ENCODE assay signal across 20 cellular contexts in genomic region chr10:30019468-30019867, GRCh38. TPM values are rescaled to one million over a fixed set of nuclear protein-coding genes. Genes with fewer than 3 reads are reported as not detected.
DNase-seq lines count a peak whose midpoint lies in the region; ATAC-seq and TF ChIP-seq lines count a peak whose summit lies in the region.
"Had no signal": no experiment of that assay in that cellular context is flagged by ENCODE, and none has a peak within 500 bp of the region (broad histone marks: within the 10 kb centered on the region; RNA-seq: fewer than 3 reads in every experiment).

No MANE protein-coding gene starts in this region.

- peaks cover 2% of the 10 kb centered on the region for H3K27me3 Mint-ChIP-seq in T-helper 2 cell treated with Interferon-gamma antibody and Interleukin-4, amounts not matched to agents 5 μg/mL and 100 μg/mL, for 36 hours (ENCODE audit: low read depth)
- peaks cover 83% of the 10 kb centered on the region for H3K27me3 Mint-ChIP-seq in activated T-cell treated with anti-CD3 and anti-CD28 coated beads, Interleukin-2, amount 50 U/mL, for 72 hours (ENCODE audit: low read depth)
- peaks cover 85% of the 10 kb centered on the region for H3K27me3 Mint-ChIP-seq in activated T-cell treated with anti-CD3 and anti-CD28 coated beads, Interleukin-2, amount 50 U/mL, for 24 hours
- no peaks in the 10 kb centered on the region for H3K27me3 Mint-ChIP-seq in mesothelial cell of epicardium (ENCODE audit: low read depth)
- peaks cover 9 to 24% of the 10 kb centered on the region in 2 donors for H3K27me3 Mint-ChIP-seq in stimulated activated naive B cell treated with anti-CD40 and anti-IgM and Interleukin-4, amounts not matched to agents 10 μg/mL and 1 μg/mL and 100 μg/mL, for 72 hours

- peaks cover 56% of the 10 kb centered on the region for H3K4me1 Mint-ChIP-seq in T-helper 2 cell treated with Interferon-gamma antibody and Interleukin-4, amounts not matched to agents 5 μg/mL and 100 μg/mL, for 36 hours (ENCODE audit: low read depth)
- H3K4me1 Mint-ChIP-seq in activated T-cell treated with anti-CD3 and anti-CD28 coated beads, Interleukin-2, amount 50 U/mL, for 72 hours (ENCODE audit: low read depth) = peaks cover 10% of the 10 kb centered on the region
- peaks cover 10% of the 10 kb centered on the region for H3K4me1 Mint-ChIP-seq in activated T-cell treated with anti-CD3 and anti-CD28 coated beads, Interleukin-2, amount 50 U/mL, for 24 hours (ENCODE audit: low read depth)
- peaks cover 37% of the 10 kb centered on the region for H3K4me1 Mint-ChIP-seq in mesothelial cell of epicardium
- peaks cover 0 to 3% of the 10 kb centered on the region in 2 donors for H3K4me1 Mint-ChIP-seq in stimulated activated naive B cell treated with anti-CD40 and anti-IgM and Interleukin-4, amounts not matched to agents 10 μg/mL and 1 μg/mL and 100 μg/mL, for 72 hours
- H3K4me1 Mint-ChIP-seq: B cell had no signal

- peaks cover 26% of the 10 kb centered on the region for H3K36me3 Mint-ChIP-seq in T-helper 2 cell treated with Interferon-gamma antibody and Interleukin-4, amounts not matched to agents 5 μg/mL and 100 μg/mL, for 36 hours (ENCODE audit: low read depth)
- H3K36me3 Mint-ChIP-seq in activated T-cell treated with anti-CD3 and anti-CD28 coated beads, Interleukin-2, amount 50 U/mL, for 72 hours (ENCODE audit: insufficient read depth in 2 of 2) = peaks cover 0 to 1% of the 10 kb centered on the region in 2 donors
- no peaks in the 10 kb centered on the region for H3K36me3 Mint-ChIP-seq in activated T-cell treated with anti-CD3 and anti-CD28 coated beads, Interleukin-2, amount 50 U/mL, for 24 hours (ENCODE audit: low read depth)
- peaks cover 16% of the 10 kb centered on the region for H3K36me3 Mint-ChIP-seq in mesothelial cell of epicardium
- H3K36me3 Mint-ChIP-seq in stimulated activated naive B cell treated with anti-CD40 and anti-IgM and Interleukin-4, amounts not matched to agents 10 μg/mL and 1 μg/mL and 100 μg/mL, for 72 hours = no peaks in the 10 kb centered on the region
- H3K36me3 Mint-ChIP-seq: CD4-positive, CD25-positive, alpha-beta regulatory T cell; CD8-positive, alpha-beta T cell had no signal

- ATAC-seq in activated T-cell treated with anti-CD3 and anti-CD28 coated beads, Interleukin-2, amount 50 U/mL, for 72 hours (replicated peaks in 1 of 2) = peak; percentile 41 to 65
- ATAC-seq in stimulated activated naive B cell treated with anti-CD40 and anti-IgM and Interleukin-4, amounts not matched to agents 10 μg/mL and 1 μg/mL and 100 μg/mL, for 72 hours (replicated peaks) = peak; percentile 56 to 80
- ATAC-seq: CD8-positive, alpha-beta T cell had no signal

- H3K27ac Mint-ChIP-seq in T-helper 2 cell treated with Interferon-gamma antibody and Interleukin-4, amounts not matched to agents 5 μg/mL and 100 μg/mL, for 36 hours = peak overlapping the region; percentile 6
- peak overlapping the region; percentile 67 for H3K27ac Mint-ChIP-seq in activated T-cell treated with anti-CD3 and anti-CD28 coated beads, Interleukin-2, amount 50 U/mL, for 72 hours
- H3K27ac Mint-ChIP-seq in activated T-cell treated with anti-CD3 and anti-CD28 coated beads, Interleukin-2, amount 50 U/mL, for 24 hours = no peak overlapping the region
- peak overlapping the region; percentile 14 for H3K27ac Mint-ChIP-seq in mesothelial cell of epicardium
- no peak overlapping the region for H3K27ac Mint-ChIP-seq in stimulated activated naive B cell treated with anti-CD40 and anti-IgM and Interleukin-4, amounts not matched to agents 10 μg/mL and 1 μg/mL and 100 μg/mL, for 72 hours
- H3K27ac Mint-ChIP-seq: B cell; CD4-positive, CD25-positive, alpha-beta regulatory T cell; CD8-positive, alpha-beta T cell; HFFc6 had no signal

- H3K27me3 ChIP-seq in brain microvascular endothelial cell (replicated peaks) = no peaks in the 10 kb centered on the region
- H3K27me3 ChIP-seq: BLaER1 had no signal

- no peak overlapping the region for H3K27ac ChIP-seq in brain microvascular endothelial cell
- H3K27ac ChIP-seq: 22Rv1, BLaER1, C4-2B had no signal

- H3K9me3 Mint-ChIP-seq in T-helper 2 cell treated with Interferon-gamma antibody and Interleukin-4, amounts not matched to agents 5 μg/mL and 100 μg/mL, for 36 hours = no peaks in the 10 kb centered on the region
- no peaks in the 10 kb centered on the region for H3K9me3 Mint-ChIP-seq in activated T-cell treated with anti-CD3 and anti-CD28 coated beads, Interleukin-2, amount 50 U/mL, for 72 hours
- H3K9me3 Mint-ChIP-seq in activated T-cell treated with anti-CD3 and anti-CD28 coated beads, Interleukin-2, amount 50 U/mL, for 24 hours = no peaks in the 10 kb centered on the region
- no peaks in the 10 kb centered on the region for H3K9me3 Mint-ChIP-seq in mesothelial cell of epicardium
- H3K9me3 Mint-ChIP-seq in stimulated activated naive B cell treated with anti-CD40 and anti-IgM and Interleukin-4, amounts not matched to agents 10 μg/mL and 1 μg/mL and 100 μg/mL, for 72 hours = no peaks in the 10 kb centered on the region
- H3K9me3 Mint-ChIP-seq: CD8-positive, alpha-beta T cell; HFFc6 had no signal

- H3K36me3 ChIP-seq in brain microvascular endothelial cell (replicated peaks) = no peaks in the 10 kb centered on the region
- H3K36me3 ChIP-seq: BLaER1, HAP-1 had no signal

- no peak overlapping the region for H3K4me3 Mint-ChIP-seq in T-helper 2 cell treated with Interferon-gamma antibody and Interleukin-4, amounts not matched to agents 5 μg/mL and 100 μg/mL, for 36 hours
- no peak overlapping the region for H3K4me3 Mint-ChIP-seq in activated T-cell treated with anti-CD3 and anti-CD28 coated beads, Interleukin-2, amount 50 U/mL, for 72 hours
- H3K4me3 Mint-ChIP-seq in activated T-cell treated with anti-CD3 and anti-CD28 coated beads, Interleukin-2, amount 50 U/mL, for 24 hours = no peak overlapping the region
- no peak overlapping the region for H3K4me3 Mint-ChIP-seq in mesothelial cell of epicardium
- H3K4me3 Mint-ChIP-seq in stimulated activated naive B cell treated with anti-CD40 and anti-IgM and Interleukin-4, amounts not matched to agents 10 μg/mL and 1 μg/mL and 100 μg/mL, for 72 hours = no peak overlapping the region
- H3K4me3 Mint-ChIP-seq: B cell; CD4-positive, CD25-positive, alpha-beta regulatory T cell; CD8-positive, alpha-beta T cell; HFFc6 had no signal

- TF ChIP-seq CTCF in mesothelial cell of epicardium (IDR thresholded peaks at IDR 0.05; ENCODE audit: unreplicated experiment) = no peak
- TF ChIP-seq CTCF in brain microvascular endothelial cell (IDR thresholded peaks at IDR 0.05; ENCODE audit: low read depth, low read length, missing control alignments) = no peak

- no peak overlapping the region for H3K4me3 ChIP-seq in brain microvascular endothelial cell (ENCODE audit: low read depth, low read length)
- H3K4me3 ChIP-seq: BLaER1, HAP-1 had no signal

- DNase-seq in T-helper 2 cell treated with Interferon-gamma antibody and Interleukin-4, amounts not matched to agents 5 μg/mL and 100 μg/mL, for 36 hours (ENCODE audit: low spot score) = no peak
- DNase-seq in T-helper 2 cell (no peak), mesothelial cell of epicardium (ENCODE audit: low spot score in 2 of 2, unreplicated experiment in 2 of 2) (no peak), brain microvascular endothelial cell (no peak)
- DNase-seq in activated T-cell treated with anti-CD3 and anti-CD28 coated beads, Interleukin-2, amount 50 U/mL, for 72 hours = no peak
- DNase-seq in activated T-cell treated with anti-CD3 and anti-CD28 coated beads, Interleukin-2, amount 50 U/mL, for 24 hours = no peak
- no peak for DNase-seq in stimulated activated naive B cell treated with anti-CD40 and anti-IgM and Interleukin-4, amounts not matched to agents 10 μg/mL and 1 μg/mL and 100 μg/mL, for 72 hours
- no peak for DNase-seq in activated CD4-positive, CD25-positive, alpha-beta regulatory T cell (lab: John Stamatoyannopoulos, UW)
- DNase-seq: Caco-2; CD4-positive, CD25-positive, alpha-beta regulatory T cell; CD8-positive, alpha-beta T cell; DMS153; DND-41; GOT3; HFFc6 had no signal

- in situ Hi-C loops in brain microvascular endothelial cell (cut with HindIII; ENCODE audit: low pct_ligation_motif_present, low sequenced_read_pairs) = no loop called here

RNA-seq across cellular contexts. Expression of gene JCAD, which starts 39.9 kb away (rescaled TPM):
- under 1 TPM; 0.05 to 0.29 TPM for total RNA-seq in activated T-cell treated with anti-CD3 and anti-CD28 coated beads, Interleukin-2, amount 50 U/mL, for 72 hours
- 20.4 to 22.8 TPM (median 21.5 TPM) in 3 replicates for total RNA-seq in mesothelial cell of epicardium
- total RNA-seq: CD8-positive, alpha-beta T cell had no signal

Comparison
In these comparisons a context has a peak if more than half of its experiments do, and no peak if none do; other contexts are left out.
1. H3K27ac Mint-ChIP-seq: peak in T-helper 2 cell treated with Interferon-gamma antibody and Interleukin-4, amounts not matched to agents 5 μg/mL and 100 μg/mL, for 36 hours (single experiment), activated T-cell treated with anti-CD3 and anti-CD28 coated beads, Interleukin-2, amount 50 U/mL, for 72 hours (single experiment) and mesothelial cell of epicardium (single experiment); none in activated T-cell treated with anti-CD3 and anti-CD28 coated beads, Interleukin-2, amount 50 U/mL, for 24 hours (single experiment) and stimulated activated naive B cell treated with anti-CD40 and anti-IgM and Interleukin-4, amounts not matched to agents 10 μg/mL and 1 μg/mL and 100 μg/mL, for 72 hours (single experiment).
2. RNA of gene JCAD, which starts 39.9 kb away (total RNA-seq): 20.4 to 22.8 TPM in mesothelial cell of epicardium; 0.05 to 0.29 TPM in activated T-cell treated with anti-CD3 and anti-CD28 coated beads, Interleukin-2, amount 50 U/mL, for 72 hours; every median in the first group is over 10 times any median in the second.